In the genomic region with DNA sequence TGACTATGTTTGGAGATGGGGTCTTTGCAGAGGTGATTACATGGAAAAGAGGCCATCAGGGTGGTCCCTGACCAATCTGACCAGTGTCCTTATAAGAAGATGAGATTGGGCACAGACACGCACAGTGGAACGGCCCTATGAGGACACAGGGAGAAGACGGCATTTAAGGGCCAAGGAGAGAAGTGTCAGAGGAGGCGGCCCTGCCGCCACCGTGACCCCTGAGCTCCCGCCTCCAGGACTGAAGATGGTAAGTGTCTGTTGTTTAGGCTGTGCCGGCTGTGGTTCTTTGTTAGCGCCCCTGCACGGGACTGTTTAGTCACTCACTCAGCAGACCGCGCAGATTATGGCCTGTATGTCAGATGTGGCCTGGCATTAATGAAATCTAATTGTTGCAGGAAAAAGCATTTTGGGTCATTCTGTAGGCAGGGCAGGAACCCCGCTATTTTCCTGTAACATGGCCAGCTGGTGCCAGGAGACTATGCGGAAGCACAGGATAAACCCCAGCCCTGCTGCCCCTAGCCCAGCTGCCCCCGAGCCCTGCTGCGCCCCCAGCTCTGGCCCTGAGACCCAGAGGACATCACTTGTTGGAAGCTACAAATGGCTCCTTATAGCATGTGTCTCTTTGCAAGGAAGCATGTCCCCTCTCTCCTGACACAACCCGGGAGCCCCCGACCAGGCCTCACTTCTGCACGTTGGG, we compare ENCODE assay signal across 30 cellular contexts. TPM values are rescaled to one million over a fixed set of nuclear protein-coding genes. Genes with fewer than 3 reads are reported as not detected.
"Had no signal": no experiment of that assay in that cellular context is flagged by ENCODE, and none has a peak within 500 bp of the region (broad histone marks: within the 10 kb centered on the region; RNA-seq: fewer than 3 reads in every experiment).

No MANE protein-coding gene starts in this region.

- H3K27ac ChIP-seq: brain microvascular endothelial cell, esophagus muscularis mucosa, foreskin keratinocyte, gastrocnemius medialis had no signal

- H3K27ac Mint-ChIP-seq: activated CD4-positive, alpha-beta memory T cell treated with anti-CD3 and anti-CD28 coated beads for 36 hours; activated CD4-positive, alpha-beta T cell treated with anti-CD3 and anti-CD28 coated beads for 36 hours; activated CD4-positive, alpha-beta T cell treated with anti-CD3 and anti-CD28 coated beads, Interleukin-2, amount 10 ng/mL, durations not matched to agents 24 days and 14 days; activated CD8-positive, alpha-beta memory T cell treated with anti-CD3 and anti-CD28 coated beads, Interleukin-2, amount 10 ng/mL, durations not matched to agents 7 days and 5 days; activated CD8-positive, alpha-beta T cell treated with anti-CD3 and anti-CD28 coated beads, Interleukin-2, amount 10 ng/mL, durations not matched to agents 7 days and 5 days; activated naive CD8-positive, alpha-beta T cell; activated T-helper 1 cell treated with anti-CD3 and anti-CD28 coated beads, Interleukin-12 subunit alpha, Interleukin-12 subunit beta, Interleukin-2, Interleukin-4 antibody, amounts not matched to agents 30 ng/mL and 10 ng/mL and 1 ng/mL, durations not matched to agents 14 hours and 24 hours and 36 hours; activated T-helper 2 cell treated with anti-CD3 and anti-CD28 coated beads, Interferon-gamma antibody, Interleukin-2, Interleukin-4, amounts not matched to agents 10 μg/mL and 5 μg/mL and 100 μg/mL, durations not matched to agents 14 hours and 24 hours and 36 hours; effector memory CD8-positive, alpha-beta T cell; T-helper 17 cell had no signal

- H3K4me3 Mint-ChIP-seq: activated CD4-positive, alpha-beta memory T cell treated with anti-CD3 and anti-CD28 coated beads for 36 hours; activated CD4-positive, alpha-beta T cell treated with anti-CD3 and anti-CD28 coated beads for 36 hours; activated CD4-positive, alpha-beta T cell treated with anti-CD3 and anti-CD28 coated beads, Interleukin-2, amount 10 ng/mL, durations not matched to agents 24 days and 14 days; activated CD8-positive, alpha-beta memory T cell treated with anti-CD3 and anti-CD28 coated beads, Interleukin-2, amount 10 ng/mL, durations not matched to agents 7 days and 5 days; activated CD8-positive, alpha-beta T cell treated with anti-CD3 and anti-CD28 coated beads, Interleukin-2, amount 10 ng/mL, durations not matched to agents 7 days and 5 days; activated naive CD8-positive, alpha-beta T cell; activated T-helper 1 cell treated with anti-CD3 and anti-CD28 coated beads, Interleukin-12 subunit alpha, Interleukin-12 subunit beta, Interleukin-2, Interleukin-4 antibody, amounts not matched to agents 30 ng/mL and 10 ng/mL and 1 ng/mL, durations not matched to agents 14 hours and 24 hours and 36 hours; effector memory CD8-positive, alpha-beta T cell; T-helper 17 cell had no signal

- H3K4me1 ChIP-seq: foreskin keratinocyte, gastrocnemius medialis had no signal

- H3K36me3 Mint-ChIP-seq: activated CD8-positive, alpha-beta memory T cell treated with anti-CD3 and anti-CD28 coated beads, Interleukin-2, amount 10 ng/mL, durations not matched to agents 7 days and 5 days had no signal

- H3K27me3 Mint-ChIP-seq: activated CD4-positive, alpha-beta memory T cell treated with anti-CD3 and anti-CD28 coated beads for 36 hours; activated CD4-positive, alpha-beta T cell treated with anti-CD3 and anti-CD28 coated beads for 36 hours; activated CD4-positive, alpha-beta T cell treated with anti-CD3 and anti-CD28 coated beads, Interleukin-2, amount 10 ng/mL, durations not matched to agents 24 days and 14 days; activated CD8-positive, alpha-beta memory T cell treated with anti-CD3 and anti-CD28 coated beads, Interleukin-2, amount 10 ng/mL, durations not matched to agents 7 days and 5 days; activated naive CD8-positive, alpha-beta T cell; effector memory CD8-positive, alpha-beta T cell; T-helper 17 cell had no signal

- DNase-seq: activated CD4-positive, alpha-beta memory T cell treated with anti-CD3 and anti-CD28 coated beads for 36 hours; activated CD4-positive, alpha-beta T cell treated with anti-CD3 and anti-CD28 coated beads for 36 hours; activated CD4-positive, alpha-beta T cell treated with anti-CD3 and anti-CD28 coated beads, Interleukin-2, amount 10 ng/mL, durations not matched to agents 24 days and 14 days; activated CD4-positive, CD25-positive, alpha-beta regulatory T cell; activated CD4-positive, CD25-positive, alpha-beta regulatory T cell treated with anti-CD3 and anti-CD28 coated beads, Interleukin-2, amount 50 U/mL, for 72 hours; activated CD8-positive, alpha-beta memory T cell treated with anti-CD3 and anti-CD28 coated beads, Interleukin-2, amount 10 ng/mL, durations not matched to agents 7 days and 5 days; activated CD8-positive, alpha-beta memory T cell treated with anti-CD3 and anti-CD28 coated beads, Interleukin-2, amount 50 U/mL, for 4 hours; activated CD8-positive, alpha-beta T cell treated with anti-CD3 and anti-CD28 coated beads, Interleukin-2, amount 10 ng/mL, durations not matched to agents 7 days and 5 days; activated effector memory CD4-positive, alpha-beta T cell treated with anti-CD3 and anti-CD28 coated beads, Interleukin-2, amount 50 U/mL, for 16 hours; activated naive CD4-positive, alpha-beta T cell treated with anti-CD3 and anti-CD28 coated beads, Interleukin-2, amount 50 U/mL, for 16 hours; activated T-cell treated with anti-CD3 and anti-CD28 coated beads, Interleukin-2, amount 50 U/mL, for 1 hour; activated T-cell treated with anti-CD3 and anti-CD28 coated beads, Interleukin-2, amount 50 U/mL, for 48 hours; amniotic stem cell; anterior cingulate cortex; brain microvascular endothelial cell; caudate nucleus; cortex of kidney; dermis blood vessel endothelial cell; effector CD4-positive, alpha-beta T cell; effector memory CD8-positive, alpha-beta T cell; erythroblast; foreskin keratinocyte; gastrocnemius medialis; glutamatergic neuron; T-helper 1 cell; T-helper 17 cell had no signal

- H3K4me3 ChIP-seq: esophagus muscularis mucosa, gastrocnemius medialis had no signal

- ATAC-seq: activated CD4-positive, alpha-beta T cell treated with anti-CD3 and anti-CD28 coated beads for 36 hours; activated CD8-positive, alpha-beta memory T cell treated with anti-CD3 and anti-CD28 coated beads, Interleukin-2, amount 10 ng/mL, durations not matched to agents 7 days and 5 days; activated CD8-positive, alpha-beta T cell treated with anti-CD3 and anti-CD28 coated beads, Interleukin-2, amount 10 ng/mL, durations not matched to agents 7 days and 5 days; effector memory CD8-positive, alpha-beta T cell; foreskin keratinocyte; gastrocnemius medialis; T-helper 17 cell had no signal

- H3K4me1 Mint-ChIP-seq: T-helper 17 cell had no signal

- H3K9me3 ChIP-seq: esophagus muscularis mucosa, gastrocnemius medialis had no signal

- H3K9me3 Mint-ChIP-seq: activated CD4-positive, alpha-beta memory T cell treated with anti-CD3 and anti-CD28 coated beads for 36 hours; activated CD4-positive, alpha-beta T cell treated with anti-CD3 and anti-CD28 coated beads, Interleukin-2, amount 10 ng/mL, durations not matched to agents 24 days and 14 days; activated T-helper 1 cell treated with anti-CD3 and anti-CD28 coated beads, Interleukin-12 subunit alpha, Interleukin-12 subunit beta, Interleukin-2, Interleukin-4 antibody, amounts not matched to agents 30 ng/mL and 10 ng/mL and 1 ng/mL, durations not matched to agents 14 hours and 24 hours and 36 hours; activated T-helper 2 cell treated with anti-CD3 and anti-CD28 coated beads, Interferon-gamma antibody, Interleukin-2, Interleukin-4, amounts not matched to agents 10 μg/mL and 5 μg/mL and 100 μg/mL, durations not matched to agents 14 hours and 24 hours and 36 hours; effector memory CD8-positive, alpha-beta T cell had no signal

- H3K27me3 ChIP-seq: brain microvascular endothelial cell, esophagus muscularis mucosa, foreskin keratinocyte, gastrocnemius medialis had no signal

RNA-seq across cellular contexts. Expression of gene RIPK4, which starts 53.7 kb away (rescaled TPM):
- total RNA-seq: activated CD4-positive, alpha-beta T cell treated with anti-CD3 and anti-CD28 coated beads, Interleukin-2, amount 10 ng/mL, durations not matched to agents 24 days and 14 days; activated CD8-positive, alpha-beta memory T cell treated with anti-CD3 and anti-CD28 coated beads, Interleukin-2, amount 10 ng/mL, durations not matched to agents 7 days and 5 days; activated CD8-positive, alpha-beta T cell treated with anti-CD3 and anti-CD28 coated beads, Interleukin-2, amount 10 ng/mL, durations not matched to agents 7 days and 5 days; activated T-helper 1 cell treated with anti-CD3 and anti-CD28 coated beads, Interleukin-12 subunit alpha, Interleukin-12 subunit beta, Interleukin-2, Interleukin-4 antibody, amounts not matched to agents 30 ng/mL and 10 ng/mL and 1 ng/mL, durations not matched to agents 14 hours and 24 hours and 36 hours; activated T-helper 2 cell treated with anti-CD3 and anti-CD28 coated beads, Interferon-gamma antibody, Interleukin-2, Interleukin-4, amounts not matched to agents 10 μg/mL and 5 μg/mL and 100 μg/mL, durations not matched to agents 14 hours and 24 hours and 36 hours had no signal
